20 cellular contexts compared by ENCODE assay signal in the genomic region with DNA sequence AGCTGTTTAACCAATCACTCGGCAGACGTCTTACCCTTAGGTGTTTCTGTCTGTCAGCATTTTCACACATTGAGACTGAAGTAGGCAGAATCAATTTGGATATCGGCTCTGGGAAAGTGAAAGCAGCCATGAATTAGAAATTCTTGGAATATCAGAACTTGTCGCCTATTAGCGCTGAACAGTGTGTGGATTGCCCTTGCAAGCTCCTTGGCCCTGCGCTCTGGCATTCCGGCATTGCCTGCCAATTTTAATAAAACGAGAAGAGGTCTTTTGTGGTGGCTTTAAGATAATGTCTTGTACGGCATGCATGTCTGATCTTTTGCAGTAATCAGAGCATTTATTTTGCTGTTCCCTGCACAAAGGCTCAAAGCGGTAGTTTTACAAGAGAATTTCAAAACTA.
DNase-seq lines count a peak whose midpoint lies in the region; ATAC-seq and TF ChIP-seq lines count a peak whose summit lies in the region.
"Had no signal": no experiment of that assay in that cellular context is flagged by ENCODE, and none has a peak within 500 bp of the region (broad histone marks: within the 10 kb centered on the region; RNA-seq: fewer than 3 reads in every experiment).

No MANE protein-coding gene starts in this region.

- H3K27me3 ChIP-seq in left ventricle myocardium inferior (ENCODE audit: low read depth) (peaks cover 38% of the 10 kb centered on the region), right atrium auricular region (no peaks in the 10 kb centered on the region), neural cell (ENCODE audit: insufficient read depth, low read depth, low read length) (no peaks in the 10 kb centered on the region), uterus (no peaks in the 10 kb centered on the region)
- H3K27me3 ChIP-seq: BLaER1 treated with 17β-estradiol and CSF1 and Interleukin-3, amounts not matched to agents 10 nM and 100 nM; MG63 had no signal

- H3K4me3 ChIP-seq in left ventricle myocardium inferior (peak overlapping the region; percentile 22), right atrium auricular region (no peak overlapping the region), coronary artery (peak overlapping the region; percentile 47), neural cell (ENCODE audit: low read length) (peak overlapping the region; percentile 38), uterus (no peak overlapping the region)
- H3K4me3 ChIP-seq: BLaER1 treated with 17β-estradiol and CSF1 and Interleukin-3, amounts not matched to agents 10 nM and 100 nM; MG63 had no signal

- H3K27ac ChIP-seq in left ventricle myocardium inferior (replicated peaks) (no peak overlapping the region), right atrium auricular region (no peak overlapping the region), coronary artery (no peak overlapping the region), neural cell (ENCODE audit: low read length) (no peak overlapping the region), uterus (no peak overlapping the region)
- H3K27ac ChIP-seq: BLaER1 treated with 17β-estradiol and CSF1 and Interleukin-3, amounts not matched to agents 10 nM and 100 nM; RWPE1 had no signal

- peak; percentile 14 for TF ChIP-seq EP300 in neural cell (conservative IDR thresholded peaks at IDR 0.05; ENCODE audit: poor library complexity, severe bottlenecking)

- peak overlapping the region; percentile 51 for H3K4me2 ChIP-seq in neural cell (ENCODE audit: low read length)
- H3K4me2 ChIP-seq: BLaER1 treated with 17β-estradiol and CSF1 and Interleukin-3, amounts not matched to agents 10 nM and 100 nM had no signal

- DNase-seq in left ventricle myocardium inferior (no peak), right atrium auricular region (ENCODE audit: low spot score) (no peak), coronary artery (ENCODE audit: low spot score) (no peak), uterus (no peak)
- DNase-seq in activated naive CD4-positive, alpha-beta T cell (lab: John Stamatoyannopoulos, UW): no peak
- DNase-seq: AML-193; CD4-positive, alpha-beta T cell; KBM-7; MG63; NCI-H1694; NCI-H2029 treated with DMSO at 0.1 percent for 48 hours; NCI-H446 treated with DMSO at 0.1 percent for 48 hours; NCI-H526; NCI-H82; SHP77 treated with DMSO at 0.1 percent for 48 hours had no signal

- H3K36me3 ChIP-seq in left ventricle myocardium inferior: no peaks in the 10 kb centered on the region
- H3K36me3 ChIP-seq in right atrium auricular region: no peaks in the 10 kb centered on the region
- no peaks in the 10 kb centered on the region for H3K36me3 ChIP-seq in neural cell (ENCODE audit: insufficient read depth, low read length)
- H3K36me3 ChIP-seq in uterus: no peaks in the 10 kb centered on the region
- H3K36me3 ChIP-seq: BLaER1 treated with 17β-estradiol and CSF1 and Interleukin-3, amounts not matched to agents 10 nM and 100 nM; MG63 had no signal

- no peak for ATAC-seq in GM21717 (IDR thresholded peaks at IDR 0.05; ENCODE audit: unreplicated experiment)
- ATAC-seq: Panc1 had no signal

- no peaks in the 10 kb centered on the region for H4K20me1 ChIP-seq in neural cell (ENCODE audit: insufficient read depth)
- H4K20me1 ChIP-seq: BLaER1 treated with 17β-estradiol and CSF1 and Interleukin-3, amounts not matched to agents 10 nM and 100 nM had no signal

- H3K9me3 ChIP-seq in left ventricle myocardium inferior (replicated peaks) (no peaks in the 10 kb centered on the region), right atrium auricular region (no peaks in the 10 kb centered on the region), neural cell (ENCODE audit: low read length) (no peaks in the 10 kb centered on the region), uterus (no peaks in the 10 kb centered on the region)
- H3K9me3 ChIP-seq: MG63 had no signal

- intact Hi-C loops in left ventricle myocardium inferior (cut with micrococcal nuclease): no loop called here
- intact Hi-C loops in uterus (cut with DNase I; ENCODE audit: low total_unique reads): no loop called here

- no peaks in the 10 kb centered on the region for H3F3A ChIP-seq in neural cell (ENCODE audit: insufficient read depth, low read length, poor library complexity, severe bottlenecking)

- no peaks in the 10 kb centered on the region for H3K9me2 ChIP-seq in neural cell (ENCODE audit: insufficient read depth, low read length)

- no peak for TF ChIP-seq POLR2A in uterus (IDR thresholded peaks at IDR 0.05)

- no peak overlapping the region for H3K9ac ChIP-seq in neural cell (ENCODE audit: low read length)
- H3K9ac ChIP-seq: BLaER1 treated with 17β-estradiol and CSF1 and Interleukin-3, amounts not matched to agents 10 nM and 100 nM had no signal

- TF ChIP-seq RAD21 in neural cell (conservative IDR thresholded peaks at IDR 0.05): no peak

- peaks cover 5% of the 10 kb centered on the region for H3K4me1 ChIP-seq in left ventricle myocardium inferior
- no peaks in the 10 kb centered on the region for H3K4me1 ChIP-seq in right atrium auricular region
- H3K4me1 ChIP-seq in uterus: no peaks in the 10 kb centered on the region

- no peaks in the 10 kb centered on the region for H3K79me2 ChIP-seq in neural cell (replicated peaks; ENCODE audit: insufficient read depth, low read length)

- no peak for TF ChIP-seq CTCF in left ventricle myocardium inferior (IDR thresholded peaks at IDR 0.05; ENCODE audit: borderline replicate concordance)
- no peak for TF ChIP-seq CTCF in right atrium auricular region (IDR thresholded peaks at IDR 0.05)
- no peak for TF ChIP-seq CTCF in coronary artery (IDR thresholded peaks at IDR 0.05)
- no peak for TF ChIP-seq CTCF in neural cell (IDR thresholded peaks at IDR 0.05; ENCODE audit: poor library complexity, severe bottlenecking)
- no peak for TF ChIP-seq CTCF in uterus (IDR thresholded peaks at IDR 0.05)

- no peak overlapping the region for H2AFZ ChIP-seq in neural cell (ENCODE audit: low read depth, low read length)

TF ChIP-seq in neural cell, 6 proteins besides CTCF, POLR2A, EP300 and RAD21:
- TF ChIP-seq, protein P1, sequence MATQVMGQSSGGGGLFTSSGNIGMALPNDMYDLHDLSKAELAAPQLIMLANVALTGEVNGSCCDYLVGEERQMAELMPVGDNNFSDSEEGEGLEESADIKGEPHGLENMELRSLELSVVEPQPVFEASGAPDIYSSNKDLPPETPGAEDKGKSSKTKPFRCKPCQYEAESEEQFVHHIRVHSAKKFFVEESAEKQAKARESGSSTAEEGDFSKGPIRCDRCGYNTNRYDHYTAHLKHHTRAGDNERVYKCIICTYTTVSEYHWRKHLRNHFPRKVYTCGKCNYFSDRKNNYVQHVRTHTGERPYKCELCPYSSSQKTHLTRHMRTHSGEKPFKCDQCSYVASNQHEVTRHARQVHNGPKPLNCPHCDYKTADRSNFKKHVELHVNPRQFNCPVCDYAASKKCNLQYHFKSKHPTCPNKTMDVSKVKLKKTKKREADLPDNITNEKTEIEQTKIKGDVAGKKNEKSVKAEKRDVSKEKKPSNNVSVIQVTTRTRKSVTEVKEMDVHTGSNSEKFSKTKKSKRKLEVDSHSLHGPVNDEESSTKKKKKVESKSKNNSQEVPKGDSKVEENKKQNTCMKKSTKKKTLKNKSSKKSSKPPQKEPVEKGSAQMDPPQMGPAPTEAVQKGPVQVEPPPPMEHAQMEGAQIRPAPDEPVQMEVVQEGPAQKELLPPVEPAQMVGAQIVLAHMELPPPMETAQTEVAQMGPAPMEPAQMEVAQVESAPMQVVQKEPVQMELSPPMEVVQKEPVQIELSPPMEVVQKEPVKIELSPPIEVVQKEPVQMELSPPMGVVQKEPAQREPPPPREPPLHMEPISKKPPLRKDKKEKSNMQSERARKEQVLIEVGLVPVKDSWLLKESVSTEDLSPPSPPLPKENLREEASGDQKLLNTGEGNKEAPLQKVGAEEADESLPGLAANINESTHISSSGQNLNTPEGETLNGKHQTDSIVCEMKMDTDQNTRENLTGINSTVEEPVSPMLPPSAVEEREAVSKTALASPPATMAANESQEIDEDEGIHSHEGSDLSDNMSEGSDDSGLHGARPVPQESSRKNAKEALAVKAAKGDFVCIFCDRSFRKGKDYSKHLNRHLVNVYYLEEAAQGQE (IDR thresholded peaks at IDR 0.05; ENCODE audit: borderline replicate concordance): peak; percentile 90
- TF ChIP-seq MXI1 (conservative IDR thresholded peaks at IDR 0.05; ENCODE audit: poor library complexity, severe bottlenecking): no peak

Comparison
In these comparisons a context has a peak if more than half of its experiments do, and no peak if none do; other contexts are left out.
1. H3K4me3 ChIP-seq: peak in left ventricle myocardium inferior (single experiment), coronary artery (single experiment) and neural cell (single experiment); none in right atrium auricular region (0 of 2) and uterus (0 of 2).